In genomic region chr13:46642254-46642653, GRCh38 we compare ENCODE assay signal across 26 cellular contexts.
DNase-seq lines count a peak whose midpoint lies in the region; ATAC-seq and TF ChIP-seq lines count a peak whose summit lies in the region.
"Had no signal": no experiment of that assay in that cellular context is flagged by ENCODE, and none has a peak within 500 bp of the region (broad histone marks: within the 10 kb centered on the region; RNA-seq: fewer than 3 reads in every experiment).

No MANE protein-coding gene starts in this region.

- H3K27me3 ChIP-seq in BLaER1 (no peaks in the 10 kb centered on the region), skeletal muscle satellite cell (ENCODE audit: control insufficient read depth, insufficient read depth, low read length) (no peaks in the 10 kb centered on the region)
- H3K27me3 ChIP-seq: tibial artery had no signal

- H3K4me1 ChIP-seq in BLaER1 (peaks cover 39% of the 10 kb centered on the region), skeletal muscle satellite cell (ENCODE audit: control insufficient read depth, insufficient read depth, low read length) (peaks cover 35% of the 10 kb centered on the region)

- H3K36me3 ChIP-seq in BLaER1 (no peaks in the 10 kb centered on the region), skeletal muscle satellite cell (ENCODE audit: insufficient read depth, low read length) (no peaks in the 10 kb centered on the region)
- H3K36me3 ChIP-seq: SJSA1, tibial artery had no signal

- H3K4me3 ChIP-seq in BLaER1 (no peak overlapping the region), coronary artery (peak overlapping the region; percentile 55), skeletal muscle satellite cell (ENCODE audit: low read length) (no peak overlapping the region)

- TF ChIP-seq CTCF in coronary artery (IDR thresholded peaks at IDR 0.05), result no peak

- no peaks in the 10 kb centered on the region for H3K9me3 ChIP-seq in BLaER1
- H3K9me3 ChIP-seq in skeletal muscle satellite cell (replicated peaks; ENCODE audit: low read length), result no peaks in the 10 kb centered on the region
- H3K9me3 ChIP-seq: SJSA1, tibial artery had no signal

- H3K9ac ChIP-seq in BLaER1 (no peak overlapping the region), skeletal muscle satellite cell (ENCODE audit: low read depth, low read length) (no peak overlapping the region)

- no peak for DNase-seq in coronary artery (ENCODE audit: low spot score)
- no peak for DNase-seq in left lobe of liver (ENCODE audit: low spot score)
- DNase-seq in NCI-H82 treated with DMSO at 0.1 percent for 48 hours (lab: John Stamatoyannopoulos, UW; ENCODE audit: unreplicated experiment), result no peak
- no peak for DNase-seq in NCI-H1694 (lab: John Stamatoyannopoulos, UW)
- DNase-seq in stimulated activated CD4-positive, alpha-beta T cell treated with anti-CD3 and anti-CD28 coated beads, Interleukin-4, amount 100 ng/mL, for 4 hours, result no peak
- DNase-seq in NCI-H1436 treated with DMSO at 0.1 percent for 48 hours (lab: John Stamatoyannopoulos, UW), result no peak
- DNase-seq: activated CD4-positive, CD25-positive, alpha-beta regulatory T cell; activated gamma-delta T cell treated with Interleukin-2 at 50 U/mL for 16 hours; activated naive CD8-positive, alpha-beta T cell treated with anti-CD3 and anti-CD28 coated beads, Interleukin-2, amount 10 ng/mL, durations not matched to agents 7 days and 5 days; activated T-cell treated with anti-CD3 and anti-CD28 coated beads, Interleukin-2, amount 50 U/mL, for 4 hours; aorta; EL; GOT3; immature natural killer cell; left colon; mesendoderm; NCI-H1092; NCI-H187; NCI-H2171; NCI-H82; stimulated activated naive CD4-positive, alpha-beta T cell; T-cell; tibial artery had no signal

- peaks cover 98% of the 10 kb centered on the region for H4K20me1 ChIP-seq in BLaER1

- peak; percentile 79 for ATAC-seq in left lobe of liver
- ATAC-seq: activated T-cell treated with anti-CD3 and anti-CD28 coated beads, Interleukin-2, amount 50 U/mL, for 4 hours; left colon; T-cell had no signal

- H3K27ac ChIP-seq in BLaER1 (no peak overlapping the region), coronary artery (peak overlapping the region in 1 of 2 donors; percentile 75)

- peak overlapping the region; percentile 63; the same call in 1 of the 2 replicates for H3K4me2 ChIP-seq in BLaER1
- peak overlapping the region; percentile 88 for H3K4me2 ChIP-seq in skeletal muscle satellite cell (ENCODE audit: low read length)
